In genomic region chr5:89712135-89712700, GRCh38 we compare ENCODE assay signal across 27 cellular contexts.
"Had no signal": no experiment of that assay in that cellular context is flagged by ENCODE, and none has a peak within 500 bp of the region (broad histone marks: within the 10 kb centered on the region; RNA-seq: fewer than 3 reads in every experiment).

No MANE protein-coding gene starts in this region.

- H3K36me3 ChIP-seq: gastrocnemius medialis, prostate gland, right atrium auricular region, suprapubic skin, transverse colon, upper lobe of right lung, uterus had no signal

- H3K4me3 ChIP-seq: dorsolateral prefrontal cortex, gastrocnemius medialis, lung, prostate gland, right atrium auricular region, smooth muscle cell, suprapubic skin, transverse colon, upper lobe of right lung, uterus had no signal

- H3K27ac ChIP-seq: dorsolateral prefrontal cortex, epithelial cell of prostate, gastrocnemius medialis, prostate gland, right atrium auricular region, suprapubic skin, transverse colon, upper lobe of right lung, uterus had no signal

- H3K4me1 ChIP-seq: gastrocnemius medialis, prostate gland, right atrium auricular region, suprapubic skin, transverse colon, upper lobe of right lung, uterus had no signal

- H3K9me3 ChIP-seq: gastrocnemius medialis, prostate gland, right atrium auricular region, suprapubic skin, transverse colon, upper lobe of right lung, uterus had no signal

- H3K4me2 ChIP-seq: smooth muscle cell had no signal

- ATAC-seq: esophagus mucosa; gastrocnemius medialis; left lobe of liver; naive thymus-derived CD8-positive, alpha-beta T cell; sciatic nerve; stimulated activated naive CD8-positive, alpha-beta T cell treated with anti-CD3 and anti-CD28 coated beads, Interleukin-15, amount 100 ng/mL, for 72 hours; upper lobe of right lung had no signal

- FAIRE-seq: colon, kidney had no signal

- DNase-seq: dorsolateral prefrontal cortex; effector CD4-positive, alpha-beta T cell; foreskin fibroblast; gastrocnemius medialis; head of caudate nucleus; kidney; midbrain; naive thymus-derived CD8-positive, alpha-beta T cell; stimulated activated CD4-positive, alpha-beta T cell treated with anti-CD3 and anti-CD28 coated beads, Interleukin-12 subunit alpha, Interleukin-12 subunit beta, amount 100 ng/mL, for 4 hours; stimulated activated CD4-positive, alpha-beta T cell treated with anti-CD3 and anti-CD28 coated beads, Interleukin-1b, Interleukin-23, amount 100 ng/mL, for 48 hours; stimulated activated CD4-positive, alpha-beta T cell treated with anti-CD3 and anti-CD28 coated beads, Interleukin-4, amount 100 ng/mL, for 1 hour; stimulated activated CD8-positive, alpha-beta memory T cell treated with anti-CD3 and anti-CD28 coated beads, Interleukin-4, amount 100 ng/mL, for 48 hours; stimulated activated naive CD4-positive, alpha-beta T cell; stimulated activated naive CD8-positive, alpha-beta T cell treated with anti-CD3 and anti-CD28 coated beads, Interleukin-15, amount 100 ng/mL, for 72 hours; transverse colon; upper lobe of right lung; uterus had no signal

- H3K27me3 ChIP-seq: dorsolateral prefrontal cortex, gastrocnemius medialis, right atrium auricular region, suprapubic skin, transverse colon, upper lobe of right lung, uterus had no signal
